ENCODE assay signal across 8 cellular contexts in the genomic region with DNA sequence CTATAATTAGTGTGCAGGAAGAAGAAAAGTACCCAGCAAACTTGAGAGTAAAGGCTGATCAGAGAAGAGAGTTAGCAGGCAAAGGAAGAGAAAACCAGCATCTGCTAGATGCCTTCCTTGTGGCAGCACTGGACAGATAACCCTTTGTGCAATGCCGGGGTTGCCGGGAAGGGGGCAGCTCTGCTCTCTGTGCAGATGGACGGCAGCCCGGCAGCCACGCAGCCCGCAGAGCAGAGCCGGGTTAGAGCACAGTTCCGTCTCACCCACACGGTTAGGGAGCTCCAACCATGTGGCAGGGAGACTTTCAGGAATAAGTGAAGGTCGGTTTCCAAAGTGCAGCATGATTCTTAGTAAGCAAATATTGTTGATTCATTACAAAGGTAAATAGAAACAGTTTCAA.
DNase-seq lines count a peak whose midpoint lies in the region; ATAC-seq, FAIRE-seq and TF ChIP-seq lines count a peak whose summit lies in the region.

No MANE protein-coding gene starts in this region.

- TF ChIP-seq CTCF in WTC11 (IDR thresholded peaks at IDR 0.05) (peak; percentile 40), right atrium auricular region (IDR thresholded peaks at IDR 0.05) (peak; percentile 49 to 68)

- H3K4me1 Mint-ChIP-seq in activated CD4-positive, alpha-beta T cell treated with anti-CD3 and anti-CD28 coated beads for 36 hours, result no peaks in the 10 kb centered on the region
- peaks cover 32% of the 10 kb centered on the region for H3K4me1 Mint-ChIP-seq in WTC11

- H3K27me3 ChIP-seq in right atrium auricular region (no peaks in the 10 kb centered on the region), small intestine (ENCODE audit: control insufficient read depth in 2 of 2, insufficient read depth in 2 of 2, low read length in 2 of 2) (peaks cover 0 to 3% of the 10 kb centered on the region in 2 donors)

- no peak for FAIRE-seq in small intestine (lab: Jason Lieb, UNC)
- no peak for FAIRE-seq in RCC 7860 (lab: Jason Lieb, UNC)

- intact Hi-C loops in activated CD4-positive, alpha-beta T cell treated with anti-CD3 and anti-CD28 coated beads for 36 hours (cut with DNase I, micrococcal nuclease), result no loop called here

- H3K27ac Mint-ChIP-seq in activated CD4-positive, alpha-beta T cell treated with anti-CD3 and anti-CD28 coated beads for 36 hours, result no peak overlapping the region
- no peak overlapping the region for H3K27ac Mint-ChIP-seq in WTC11

- no peaks in the 10 kb centered on the region for H3K36me3 Mint-ChIP-seq in activated CD4-positive, alpha-beta T cell treated with anti-CD3 and anti-CD28 coated beads for 36 hours (ENCODE audit: low read depth)
- peaks cover 10% of the 10 kb centered on the region; the same call in 1 of the 2 replicates for H3K36me3 Mint-ChIP-seq in WTC11

- POLR2A ChIA-PET in activated CD4-positive, alpha-beta T cell treated with anti-CD3 and anti-CD28 coated beads for 36 hours (lab: Charles Lee), result no interaction called here
- POLR2A ChIA-PET in WTC11 (lab: Charles Lee), result no interaction called here

- H3K9me3 ChIP-seq in right atrium auricular region, result peaks cover 0 to 13% of the 10 kb centered on the region in 2 donors
- no peaks in the 10 kb centered on the region for H3K9me3 ChIP-seq in small intestine (ENCODE audit: control insufficient read depth, low read depth)

- H3K9me3 Mint-ChIP-seq in activated CD4-positive, alpha-beta T cell treated with anti-CD3 and anti-CD28 coated beads for 36 hours (ENCODE audit: low read depth), result peaks cover 5% of the 10 kb centered on the region
- H3K9me3 Mint-ChIP-seq in WTC11, result peaks cover 16% of the 10 kb centered on the region

- ATAC-seq in activated CD4-positive, alpha-beta T cell treated with anti-CD3 and anti-CD28 coated beads for 36 hours, result peak; percentile 75
- ATAC-seq in WTC11, result peak; percentile 99

- WGBS in small intestine, 3 donors, result 2 to 24% (median 23%) methylated on average over 10 of the region's 10 CpGs

- H3K4me1 ChIP-seq in right atrium auricular region (no peaks in the 10 kb centered on the region), small intestine (ENCODE audit: control insufficient read depth in 2 of 2, insufficient read depth in 1 of 2, low read depth in 1 of 2, low read length in 1 of 2) (no peaks in the 10 kb centered on the region)

- H3K27me3 Mint-ChIP-seq in activated CD4-positive, alpha-beta T cell treated with anti-CD3 and anti-CD28 coated beads for 36 hours, result no peaks in the 10 kb centered on the region
- peaks cover 35% of the 10 kb centered on the region for H3K27me3 Mint-ChIP-seq in WTC11 (ENCODE audit: low read depth)

- H3K4me3 Mint-ChIP-seq in activated CD4-positive, alpha-beta T cell treated with anti-CD3 and anti-CD28 coated beads for 36 hours, result no peak overlapping the region
- H3K4me3 Mint-ChIP-seq in WTC11, result no peak overlapping the region

- H3K27ac ChIP-seq in right atrium auricular region (no peak overlapping the region), small intestine (ENCODE audit: low read depth in 1 of 2, low read length in 1 of 2) (no peak overlapping the region)

- peak; percentile 60 for DNase-seq in activated CD4-positive, alpha-beta T cell treated with anti-CD3 and anti-CD28 coated beads for 36 hours
- no peak for DNase-seq in activated CD4-positive, alpha-beta T cell treated with anti-CD3 and anti-CD28 coated beads for 1 hour
- DNase-seq in HPDE6-E6E7 (ENCODE audit: extremely low spot score) (peak; percentile 19), WTC11 (ENCODE audit: low spot score) (peak; percentile 81), right atrium auricular region (ENCODE audit: low spot score) (no peak), small intestine (peak; percentile 49), LoVo (ENCODE audit: low spot score) (no peak), RCC 7860 (ENCODE audit: low spot score) (no peak)

- H3K36me3 ChIP-seq in right atrium auricular region (no peaks in the 10 kb centered on the region), small intestine (ENCODE audit: control insufficient read depth in 2 of 2, insufficient read depth in 2 of 2, low read length in 2 of 2) (no peaks in the 10 kb centered on the region)

- CTCF ChIA-PET in activated CD4-positive, alpha-beta T cell treated with anti-CD3 and anti-CD28 coated beads for 36 hours (lab: Charles Lee), result no interaction called here
- CTCF ChIA-PET in WTC11 (lab: Charles Lee), result interaction anchor here (0.7 to 2.1 kb wide), 18 partner anchors 8 to 435 kb away, joined by 3 to 17 read pairs (median 3); no protein-coding TSS in a partner anchor

- H3K4me3 ChIP-seq in right atrium auricular region (no peak overlapping the region), small intestine (ENCODE audit: low read depth in 1 of 2, low read length in 2 of 2) (no peak overlapping the region)

TF ChIP-seq in WTC11, 78 proteins besides CTCF, POLR2A, EP300 and RAD21:
- no peak for TF ChIP-seq ZNF416 (CRISPR knock-in tag; IDR thresholded peaks at IDR 0.05)
- 0 out of 2 replicates have a peak, but pooled peaks have one; percentile 66 for TF ChIP-seq ZNF138 (CRISPR knock-in tag; conservative IDR thresholded peaks at IDR 0.05)
- no peak for TF ChIP-seq NR3C1 (CRISPR knock-in tag; conservative IDR thresholded peaks at IDR 0.05; ENCODE audit: low read depth)

Comparison
In these comparisons a context has a peak if more than half of its experiments do, and no peak if none do; other contexts are left out.
1. DNase-seq: peak in activated CD4-positive, alpha-beta T cell treated with anti-CD3 and anti-CD28 coated beads for 36 hours (single experiment), HPDE6-E6E7 (single experiment), WTC11 (single experiment) and small intestine (single experiment); none in activated CD4-positive, alpha-beta T cell treated with anti-CD3 and anti-CD28 coated beads for 1 hour (single experiment), right atrium auricular region (single experiment), LoVo (single experiment) and RCC 7860 (single experiment).